In the genomic region with DNA sequence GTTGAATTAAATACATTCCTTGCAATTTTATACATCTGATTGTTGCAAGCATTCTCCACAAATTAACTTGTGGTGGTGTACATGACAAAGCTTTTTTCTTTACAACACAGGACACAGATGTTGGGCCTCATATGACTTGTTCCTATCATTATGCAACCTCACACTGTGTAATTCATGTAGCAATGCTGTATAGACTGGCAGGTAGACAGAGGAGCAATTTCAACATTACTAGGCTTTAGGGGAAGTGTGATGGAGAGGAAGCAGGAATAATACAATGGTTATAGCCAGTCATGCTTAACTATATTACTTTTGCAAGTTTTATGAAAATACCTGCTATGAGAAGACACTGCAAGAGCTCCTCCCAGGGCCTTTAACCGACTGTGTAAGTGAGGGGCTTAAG, we compare ENCODE assay signal across 20 cellular contexts.
"Had no signal": no experiment of that assay in that cellular context is flagged by ENCODE, and none has a peak within 500 bp of the region (broad histone marks: within the 10 kb centered on the region; RNA-seq: fewer than 3 reads in every experiment).

No MANE protein-coding gene starts in this region.

- H3K4me3 ChIP-seq: ascending aorta, colonic mucosa, lower lobe of right lung, smooth muscle cell, vagina had no signal

- H3K27ac ChIP-seq: ascending aorta, colonic mucosa, epithelial cell of prostate, lower lobe of right lung, neutrophil, parathyroid adenoma, vagina had no signal

- H3K36me3 ChIP-seq: ascending aorta, colonic mucosa, lower lobe of right lung, neutrophil, vagina had no signal

- ATAC-seq: lower lobe of right lung; naive thymus-derived CD8-positive, alpha-beta T cell; sciatic nerve; stimulated activated naive CD8-positive, alpha-beta T cell treated with anti-CD3 and anti-CD28 coated beads, Interleukin-15, amount 100 ng/mL, for 72 hours had no signal

- H3K4me1 ChIP-seq: ascending aorta, colonic mucosa, lower lobe of right lung, parathyroid adenoma, vagina had no signal

- DNase-seq: activated CD4-positive, alpha-beta T cell treated with anti-CD3 and anti-CD28 coated beads, Interleukin-2, amount 10 ng/mL, durations not matched to agents 24 days and 14 days; activated CD8-positive, alpha-beta memory T cell treated with anti-CD3 and anti-CD28 coated beads, Interleukin-2, amount 50 U/mL, for 4 hours; activated effector memory CD4-positive, alpha-beta T cell treated with anti-CD3 and anti-CD28 coated beads, Interleukin-2, amount 50 U/mL, for 16 hours; activated naive CD4-positive, alpha-beta T cell treated with anti-CD3 and anti-CD28 coated beads, Interleukin-2, amount 50 U/mL, for 16 hours; activated T-cell treated with anti-CD3 and anti-CD28 coated beads, Interleukin-2, amount 50 U/mL, for 48 hours; colonic mucosa; endodermal cell; foreskin melanocyte; lower lobe of right lung; naive thymus-derived CD8-positive, alpha-beta T cell; stimulated activated CD4-positive, alpha-beta T cell treated with anti-CD3 and anti-CD28 coated beads, Interleukin-4, amount 100 ng/mL, for 1 hour; stimulated activated naive CD8-positive, alpha-beta T cell treated with anti-CD3 and anti-CD28 coated beads, Interleukin-15, amount 100 ng/mL, for 72 hours; trophoblast cell had no signal

- H3K9me3 ChIP-seq: ascending aorta, colonic mucosa, lower lobe of right lung, neutrophil, vagina had no signal

- H3K27me3 ChIP-seq: ascending aorta, colonic mucosa, neutrophil, vagina had no signal
